10 cellular contexts compared by ENCODE assay signal in the genomic region with DNA sequence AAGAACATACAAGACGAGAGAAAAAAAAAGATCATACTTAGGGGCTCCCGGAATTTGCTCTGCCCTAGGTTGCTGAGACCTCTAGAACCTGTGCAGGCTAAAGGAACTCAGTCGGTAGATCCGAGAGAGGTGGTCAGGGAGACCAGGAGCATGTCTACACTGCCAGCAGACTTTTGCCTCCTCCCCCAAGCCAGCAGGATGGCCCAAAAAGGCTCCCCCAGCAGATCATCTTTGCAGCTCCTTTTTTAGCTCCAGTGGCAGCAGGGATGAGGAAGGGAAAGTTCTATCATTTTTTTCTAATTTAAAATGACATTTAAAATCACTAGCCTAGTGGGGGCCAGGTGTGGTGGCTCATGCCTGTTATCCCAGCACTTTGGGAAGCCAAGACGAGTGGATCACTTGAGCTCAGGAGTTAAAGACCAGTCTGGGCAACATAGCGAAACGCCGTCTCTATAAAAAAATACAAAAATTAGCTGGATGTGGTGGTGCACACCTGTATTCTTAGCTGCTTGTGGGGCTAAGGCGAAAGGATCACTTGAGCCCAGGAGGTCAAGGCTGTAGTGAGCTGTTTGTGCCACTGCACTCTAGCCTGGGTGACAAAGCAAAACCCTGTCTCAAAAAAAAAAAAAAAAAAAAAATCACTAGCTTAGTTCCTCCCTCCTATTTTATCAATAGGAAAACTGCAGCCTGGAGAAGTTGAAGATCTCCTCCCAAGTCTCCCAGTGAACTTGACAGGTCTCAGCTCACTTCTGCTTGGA.
DNase-seq lines count a peak whose midpoint lies in the region; ATAC-seq and TF ChIP-seq lines count a peak whose summit lies in the region.
"Had no signal": no experiment of that assay in that cellular context is flagged by ENCODE, and none has a peak within 500 bp of the region (broad histone marks: within the 10 kb centered on the region; RNA-seq: fewer than 3 reads in every experiment).

No MANE protein-coding gene starts in this region.

- peaks cover 11% of the 10 kb centered on the region for H3K36me3 Mint-ChIP-seq in CD8-positive, alpha-beta T cell
- H3K36me3 Mint-ChIP-seq in effector memory CD8-positive, alpha-beta T cell (ENCODE audit: insufficient read depth): peaks cover 11% of the 10 kb centered on the region

- peak overlapping the region; percentile 60 for H3K4me3 Mint-ChIP-seq in CD8-positive, alpha-beta T cell
- peak overlapping the region; percentile 37 to 38 for H3K4me3 Mint-ChIP-seq in effector memory CD8-positive, alpha-beta T cell

- H3K4me3 ChIP-seq in CD8-positive, alpha-beta T cell (ENCODE audit: low read depth, low read length): no peak overlapping the region
- no peak overlapping the region for H3K4me3 ChIP-seq in PC-9
- H3K4me3 ChIP-seq in trophoblast cell (ENCODE audit: low read depth, low read length): no peak overlapping the region

- H3K9me3 Mint-ChIP-seq in CD8-positive, alpha-beta T cell: no peaks in the 10 kb centered on the region
- no peaks in the 10 kb centered on the region for H3K9me3 Mint-ChIP-seq in effector memory CD8-positive, alpha-beta T cell

- H3F3A ChIP-seq in PC-9 (ENCODE audit: insufficient read depth, low read depth): no peaks in the 10 kb centered on the region

- POLR2A ChIA-PET in CD8-positive, alpha-beta T cell (lab: Charles Lee): no interaction called here
- POLR2A ChIA-PET in PC-9 (lab: Charles Lee; ENCODE audit: unreplicated experiment): interaction anchor here (0.7 kb wide), 3 partner anchors 25 to 452 kb away, joined by 3 to 9 read pairs (median 7); no protein-coding TSS in a partner anchor

- H3K79me2 ChIP-seq in PC-9 (ENCODE audit: low read depth): peaks cover 35% of the 10 kb centered on the region
- peaks cover 32% of the 10 kb centered on the region for H3K79me2 ChIP-seq in trophoblast cell (ENCODE audit: control insufficient read depth, insufficient read depth, low read length, poor library complexity)

- no peak overlapping the region for H2BK12ac ChIP-seq in trophoblast cell (ENCODE audit: low read length)

- H3K18ac ChIP-seq in trophoblast cell (ENCODE audit: low read length): no peak overlapping the region

- no CpG with 5 or more reads among the region's 9 CpGs for WGBS in trophoblast cell (ENCODE audit: extremely low coverage, insufficient coverage, insufficient read length)

- no peaks in the 10 kb centered on the region for H3K9me3 ChIP-seq in CD8-positive, alpha-beta T cell (ENCODE audit: low read length)
- H3K9me3 ChIP-seq in PC-9 (ENCODE audit: insufficient read depth, low read depth) (no peaks in the 10 kb centered on the region), trophoblast cell (ENCODE audit: insufficient read depth, low read depth, low read length) (no peaks in the 10 kb centered on the region)

- in situ Hi-C loops in KBM-7 (cut with MboI; ENCODE audit: low pct_unique_long_range_greater_than_20kb, low sequenced_read_pairs): no loop called here

- no peaks in the 10 kb centered on the region for H3K27me3 ChIP-seq in CD8-positive, alpha-beta T cell (ENCODE audit: insufficient read depth, low read length)
- no peaks in the 10 kb centered on the region for H3K27me3 ChIP-seq in PC-9 (ENCODE audit: insufficient read depth, low read depth)
- H3K27me3 ChIP-seq in trophoblast cell (ENCODE audit: insufficient read depth, low read length): no peaks in the 10 kb centered on the region

- intact Hi-C loops in CD8-positive, alpha-beta T cell (cut with DNase I, micrococcal nuclease): no loop called here
- intact Hi-C loops in PC-9 (cut with micrococcal nuclease; ENCODE audit: unreplicated experiment): no loop called here

- H3K4ac ChIP-seq in trophoblast cell (ENCODE audit: low read depth, low read length): peak overlapping the region; percentile 24

- H3K79me1 ChIP-seq in trophoblast cell (ENCODE audit: low read length): peaks cover 10% of the 10 kb centered on the region

- no peak overlapping the region for H3K23ac ChIP-seq in trophoblast cell (ENCODE audit: low read length)

- no peak overlapping the region for H4K91ac ChIP-seq in trophoblast cell (ENCODE audit: low read depth, low read length)

- DNase-seq in CD8-positive, alpha-beta T cell: no peak
- DNase-seq in PC-9: no peak
- DNase-seq in effector memory CD8-positive, alpha-beta T cell: no peak
- no peak for DNase-seq in trophoblast cell
- no peak for DNase-seq in RPMI8226
- no peak for DNase-seq in KBM-7
- no peak for DNase-seq in NCI-H1092 treated with DMSO at 0.1 percent for 48 hours (lab: John Stamatoyannopoulos, UW)
- DNase-seq: NCI-H1436 treated with DMSO at 0.1 percent for 48 hours, occipital lobe had no signal

- H4K20me1 ChIP-seq in PC-9 (ENCODE audit: insufficient read depth): peaks cover 24% of the 10 kb centered on the region

- H4K8ac ChIP-seq in trophoblast cell (ENCODE audit: low read depth, low read length): no peak overlapping the region

- H4K12ac ChIP-seq in trophoblast cell (ENCODE audit: low read depth, low read length): no peak overlapping the region

- H3K36me3 ChIP-seq in CD8-positive, alpha-beta T cell (ENCODE audit: insufficient read depth, low read length): no peaks in the 10 kb centered on the region
- H3K36me3 ChIP-seq in PC-9 (ENCODE audit: low read depth) (no peaks in the 10 kb centered on the region), trophoblast cell (ENCODE audit: control insufficient read depth in 1 of 2, insufficient read depth in 2 of 2, low read length in 2 of 2) (peaks cover 17 to 23% of the 10 kb centered on the region in 2 experiments)

- H2AFZ ChIP-seq in PC-9 (no peak overlapping the region), trophoblast cell (ENCODE audit: insufficient read depth, low read length, poor library complexity) (no peak overlapping the region)

- H3K4me2 ChIP-seq in PC-9 (no peak overlapping the region), trophoblast cell (ENCODE audit: low read length) (peak overlapping the region; percentile 11)

- H3K27ac Mint-ChIP-seq in CD8-positive, alpha-beta T cell: peak overlapping the region; percentile 55
- H3K27ac Mint-ChIP-seq in effector memory CD8-positive, alpha-beta T cell: peak overlapping the region; percentile 82 to 87

- peaks cover 53% of the 10 kb centered on the region for H3K4me1 Mint-ChIP-seq in CD8-positive, alpha-beta T cell (ENCODE audit: low read depth)
- peaks cover 43 to 52% of the 10 kb centered on the region in 2 donors for H3K4me1 Mint-ChIP-seq in effector memory CD8-positive, alpha-beta T cell (ENCODE audit: low read depth in 2 of 2)

- no peak for ATAC-seq in CD8-positive, alpha-beta T cell
- ATAC-seq in effector memory CD8-positive, alpha-beta T cell (replicated peaks): no peak
- ATAC-seq in HG02938 (IDR thresholded peaks at IDR 0.05; ENCODE audit: unreplicated experiment): no peak

- no peak overlapping the region for H2AK5ac ChIP-seq in trophoblast cell (ENCODE audit: low read length)

- no peak overlapping the region for H3K14ac ChIP-seq in trophoblast cell (ENCODE audit: low read length)

- no peak for TF ChIP-seq CTCF in CD8-positive, alpha-beta T cell (IDR thresholded peaks at IDR 0.05)
- TF ChIP-seq CTCF in PC-9 (conservative IDR thresholded peaks at IDR 0.05): no peak

- H3K9me2 ChIP-seq in PC-9 (ENCODE audit: insufficient read depth): no peaks in the 10 kb centered on the region

- H3K4me1 ChIP-seq in CD8-positive, alpha-beta T cell (ENCODE audit: insufficient read depth, low read length): peaks cover 36% of the 10 kb centered on the region
- peaks cover 12% of the 10 kb centered on the region; the same call in 1 of the 2 replicates for H3K4me1 ChIP-seq in PC-9 (replicated peaks; ENCODE audit: insufficient read depth)
- peaks cover 32 to 39% of the 10 kb centered on the region in 2 experiments for H3K4me1 ChIP-seq in trophoblast cell (ENCODE audit: control insufficient read depth in 1 of 2, insufficient read depth in 2 of 2, low read length in 2 of 2)

- H3K9ac ChIP-seq in trophoblast cell (ENCODE audit: low read length): no peak overlapping the region

- no peak overlapping the region for H2BK5ac ChIP-seq in trophoblast cell (ENCODE audit: low read depth, low read length, poor library complexity)

- CTCF ChIA-PET in CD8-positive, alpha-beta T cell (lab: Charles Lee): no interaction called here
- CTCF ChIA-PET in PC-9 (lab: Charles Lee): interaction anchor here (0.6 kb wide), 4 partner anchors 32 to 363 kb away, joined by 3 to 11 read pairs (median 4); partner anchors contain the start of gene RAB5IF

- no peaks in the 10 kb centered on the region for H3K27me3 Mint-ChIP-seq in CD8-positive, alpha-beta T cell (ENCODE audit: low read depth)
- H3K27me3 Mint-ChIP-seq in effector memory CD8-positive, alpha-beta T cell: no peaks in the 10 kb centered on the region

- TSS peak; percentile 92 for BruUV-seq in PC-9 (replicated peaks; lab: Mats Ljungman, UMichigan)

- no peak overlapping the region for H2BK120ac ChIP-seq in trophoblast cell (ENCODE audit: insufficient read depth, low read length, poor library complexity)

- peak overlapping the region; percentile 35 for H3K27ac ChIP-seq in CD8-positive, alpha-beta T cell (ENCODE audit: low read depth, low read length)
- H3K27ac ChIP-seq in PC-9 (no peak overlapping the region), trophoblast cell (ENCODE audit: low read depth, low read length) (peak overlapping the region; percentile 72)
